In genomic region chr2:84865181-84865783, GRCh38 we compare ENCODE assay signal across 8 cellular contexts. TPM values are rescaled to one million over a fixed set of nuclear protein-coding genes. Genes with fewer than 3 reads are reported as not detected.
DNase-seq lines count a peak whose midpoint lies in the region; ATAC-seq, FAIRE-seq and TF ChIP-seq lines count a peak whose summit lies in the region.

No MANE protein-coding gene starts in this region.

- WGBS in psoas muscle, 3 donors: 47 to 51% (median 47%) methylated on average over 6 of the region's 6 CpGs

- H3K9me3 ChIP-seq in psoas muscle: no peaks in the 10 kb centered on the region

- no peak for DNase-seq in GM12891 (ENCODE audit: insufficient read length, low spot score)
- peak; percentile 37 for DNase-seq in medulla oblongata (ENCODE audit: extremely low spot score)
- no peak for DNase-seq in NCI-H2081 treated with DMSO at 0.1 percent for 48 hours (lab: John Stamatoyannopoulos, UW)
- no peak for DNase-seq in psoas muscle

- H3K27me3 ChIP-seq in psoas muscle (ENCODE audit: insufficient read depth in 3 of 3, low read length in 2 of 3): no peaks in the 10 kb centered on the region

- H3K4me1 ChIP-seq in psoas muscle: no peaks in the 10 kb centered on the region

- intact Hi-C loops in psoas muscle (cut with DNase I): no loop called here

- FAIRE-seq in GM12891 (lab: Jason Lieb, UNC): peak; percentile 93

- H3K27ac ChIP-seq in C4-2B (no peak overlapping the region), VCaP (no peak overlapping the region), psoas muscle (no peak overlapping the region)

- TF ChIP-seq POLR2A in GM12891 (IDR thresholded peaks at IDR 0.05; ENCODE audit: low read depth, low read length): no peak

- no peak overlapping the region for H3K4me3 ChIP-seq in psoas muscle

- peak; percentile 55 for TF ChIP-seq CTCF in C4-2B (conservative IDR thresholded peaks at IDR 0.05)
- peak; percentile 62 for TF ChIP-seq CTCF in VCaP (conservative IDR thresholded peaks at IDR 0.05)
- TF ChIP-seq CTCF in psoas muscle (IDR thresholded peaks at IDR 0.05): no peak

- H3K36me3 ChIP-seq in psoas muscle (ENCODE audit: insufficient read depth in 1 of 2, low read depth in 1 of 2): no peaks in the 10 kb centered on the region

- peak; percentile 54 for ATAC-seq in HG03521 (IDR thresholded peaks at IDR 0.05; ENCODE audit: unreplicated experiment)
- ATAC-seq in HG02763 (IDR thresholded peaks at IDR 0.05; ENCODE audit: unreplicated experiment): no peak
- no peak for ATAC-seq in psoas muscle

TF ChIP-seq in GM12891, 5 proteins besides CTCF, POLR2A, EP300 and RAD21:
- TF ChIP-seq POLR2AphosphoS5 (IDR thresholded peaks at IDR 0.05; ENCODE audit: low read depth, low read length) (no peak), SPI1 (IDR thresholded peaks at IDR 0.05; ENCODE audit: low read depth, low read length) (no peak), TAF1 (IDR thresholded peaks at IDR 0.05; ENCODE audit: low read depth, low read length) (no peak), POU2F2 (IDR thresholded peaks at IDR 0.05; ENCODE audit: low read depth, low read length) (no peak), PAX5 (IDR thresholded peaks at IDR 0.05; ENCODE audit: insufficient read depth, low read length, severe bottlenecking) (no peak)

RNA-seq across cellular contexts. Expression of gene TRABD2A, which starts 15.6 kb away (rescaled TPM):
- 0.09 TPM for polyA plus RNA-seq in GM12891 (2012; ENCODE audit: low read depth, missing spikeins)
- under 1 TPM; 0.32 to 0.74 (median 0.47) TPM for total RNA-seq in psoas muscle
- polyA plus RNA-seq in psoas muscle: under 1 TPM; 0.27 to 0.47 (median 0.35) TPM

RNA-seq across cellular contexts. Expression of gene TMSB10, which starts 40.2 kb away (rescaled TPM):
- 2,002 TPM for polyA plus RNA-seq in GM12891 (2012; ENCODE audit: low read depth, missing spikeins)
- 100 to 1,000 TPM; 181 to 306 (median 239) TPM for total RNA-seq in psoas muscle
- 100 to 1,000 TPM; 223 to 849 (median 317) TPM for polyA plus RNA-seq in psoas muscle
